2 cellular contexts compared by ENCODE assay signal in the genomic region with DNA sequence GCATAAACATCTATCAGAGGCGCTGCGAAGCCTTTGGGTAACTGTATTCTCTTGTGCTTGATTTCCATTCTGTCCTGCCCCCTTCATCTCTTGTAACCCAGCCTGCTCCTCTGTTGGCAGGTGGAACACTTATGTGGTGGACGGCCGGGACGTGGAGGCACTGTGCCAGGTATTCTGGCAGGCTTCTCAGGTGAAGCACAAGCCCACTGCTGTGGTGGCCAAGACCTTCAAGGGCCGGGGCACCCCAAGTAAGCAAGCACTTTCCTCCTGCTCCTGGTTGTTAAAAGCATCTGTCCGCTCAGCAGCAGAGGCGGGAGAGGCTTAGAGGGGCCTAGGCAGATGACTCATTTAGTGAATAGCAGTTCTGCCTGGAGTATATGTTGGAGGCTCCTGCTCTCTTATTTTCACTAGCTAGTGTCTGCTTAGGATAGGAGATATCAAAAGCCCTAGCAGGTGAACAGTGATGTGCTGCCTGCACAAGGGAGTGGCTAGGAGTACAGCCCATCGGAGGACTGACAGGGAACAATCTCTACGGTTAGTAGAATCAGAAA.
TF ChIP-seq lines count a peak whose summit lies in the region.

No MANE protein-coding gene starts in this region.

TF ChIP-seq in GM12891, 5 proteins besides CTCF, POLR2A, EP300 and RAD21:
- no peak for TF ChIP-seq TAF1 (IDR thresholded peaks at IDR 0.05; ENCODE audit: low read depth, low read length)
TF ChIP-seq in GM12891: peak in this region for 0.

TF ChIP-seq in GM12878, 131 proteins besides CTCF, POLR2A, EP300 and RAD21:
- TF ChIP-seq TCF12 (IDR thresholded peaks at IDR 0.05; ENCODE audit: low read depth, low read length) (no peak), CBFB (IDR thresholded peaks at IDR 0.05; ENCODE audit: low read depth) (no peak), SREBF2 (IDR thresholded peaks at IDR 0.05; ENCODE audit: low read length) (no peak), RFX5 (IDR thresholded peaks at IDR 0.05; ENCODE audit: low read depth, low read length) (no peak), JUNB (IDR thresholded peaks at IDR 0.05) (peak; percentile 59), YY1 (IDR thresholded peaks at IDR 0.05; ENCODE audit: low read depth, low read length) (no peak), MTA2 (IDR thresholded peaks at IDR 0.05; ENCODE audit: low read depth) (no peak), BCL3 (IDR thresholded peaks at IDR 0.05; ENCODE audit: borderline replicate concordance, insufficient read depth, low read depth, low read length, poor library complexity, severe bottlenecking) (no peak), IRF4 (IDR thresholded peaks at IDR 0.05; ENCODE audit: low read depth, low read length) (0 out of 2 replicates have a peak, but pooled peaks have one; percentile 25), SP1 (IDR thresholded peaks at IDR 0.05; ENCODE audit: low read depth, low read length) (no peak), FOS (IDR thresholded peaks at IDR 0.05; ENCODE audit: borderline replicate concordance, extremely low read depth, insufficient read length) (no peak), ZBTB40 (IDR thresholded peaks at IDR 0.05; ENCODE audit: borderline replicate concordance) (no peak), SUZ12 (IDR thresholded peaks at IDR 0.05; ENCODE audit: unreplicated experiment) (no peak), BRCA1 (IDR thresholded peaks at IDR 0.05; ENCODE audit: low read depth, low read length) (no peak)
- TF ChIP-seq, protein P1, sequence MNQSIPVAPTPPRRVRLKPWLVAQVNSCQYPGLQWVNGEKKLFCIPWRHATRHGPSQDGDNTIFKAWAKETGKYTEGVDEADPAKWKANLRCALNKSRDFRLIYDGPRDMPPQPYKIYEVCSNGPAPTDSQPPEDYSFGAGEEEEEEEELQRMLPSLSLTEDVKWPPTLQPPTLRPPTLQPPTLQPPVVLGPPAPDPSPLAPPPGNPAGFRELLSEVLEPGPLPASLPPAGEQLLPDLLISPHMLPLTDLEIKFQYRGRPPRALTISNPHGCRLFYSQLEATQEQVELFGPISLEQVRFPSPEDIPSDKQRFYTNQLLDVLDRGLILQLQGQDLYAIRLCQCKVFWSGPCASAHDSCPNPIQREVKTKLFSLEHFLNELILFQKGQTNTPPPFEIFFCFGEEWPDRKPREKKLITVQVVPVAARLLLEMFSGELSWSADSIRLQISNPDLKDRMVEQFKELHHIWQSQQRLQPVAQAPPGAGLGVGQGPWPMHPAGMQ (IDR thresholded peaks at IDR 0.05; ENCODE audit: borderline replicate concordance): no peak
